In the genomic region with DNA sequence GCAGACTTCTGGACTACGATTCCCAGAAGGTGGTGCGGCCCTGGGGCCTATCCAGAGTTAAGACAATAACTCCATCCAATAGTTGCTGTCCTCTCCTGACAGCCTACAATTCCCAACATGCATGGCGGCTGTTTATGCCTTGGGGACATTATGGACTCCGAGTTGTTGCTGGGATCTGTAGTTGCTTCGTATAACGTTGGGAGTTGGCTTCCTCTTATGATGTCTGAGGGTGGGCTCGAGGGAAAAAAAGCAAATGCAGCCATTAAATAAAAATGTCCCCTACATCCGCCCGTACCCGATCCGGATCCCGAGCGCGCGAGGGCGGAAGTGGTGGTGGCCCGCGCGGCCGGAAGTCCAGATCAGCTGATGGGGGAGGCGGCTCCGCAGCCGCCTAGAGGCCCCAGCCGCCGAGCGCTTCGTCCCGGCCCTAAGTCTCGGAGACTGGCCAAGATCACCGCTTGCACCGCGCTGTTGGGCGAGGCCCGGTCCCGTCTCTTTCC, we compare ENCODE assay signal across 8 cellular contexts. TPM values are rescaled to one million over a fixed set of nuclear protein-coding genes. Genes with fewer than 3 reads are reported as not detected.
A peak's percentile ranks its signal among the peaks of the same experiment; 100 is the strongest.
DNase-seq lines count a peak whose midpoint lies in the region; FAIRE-seq and TF ChIP-seq lines count a peak whose summit lies in the region.

TSS of gene ZSWIM8 (plus strand) at position 386 of the 500 bp plus-strand sequence. CDS start 273 bp downstream, outside the sequence.

- H4K8ac ChIP-seq in neuronal stem cell (ENCODE audit: low read depth, low read length) = no peak within 1 kb of the TSS

- H3K23ac ChIP-seq in neuronal stem cell (ENCODE audit: low read depth, low read length, poor library complexity) = peak within 1 kb of the TSS; percentile 40

- H3K4ac ChIP-seq in neuronal stem cell (ENCODE audit: low read length) = no peak within 1 kb of the TSS

- H3K27ac ChIP-seq in SK-N-MC (peak within 1 kb of the TSS; percentile 57), neuronal stem cell (replicated peaks; ENCODE audit: low read length) (no peak within 1 kb of the TSS)

- H2AK5ac ChIP-seq in neuronal stem cell (ENCODE audit: low read depth, low read length) = peak within 1 kb of the TSS; percentile 63

- H3K27ac Mint-ChIP-seq in HFFc6 = peak within 1 kb of the TSS; percentile 99
- peak within 1 kb of the TSS; percentile 99 for H3K27ac Mint-ChIP-seq in activated naive CD4-positive, alpha-beta T cell treated with anti-CD3 and anti-CD28 coated beads, Interleukin-2, amount 10 ng/mL, durations not matched to agents 7 days and 5 days

- peaks cover 23% of the 10 kb centered on the region for H3K36me3 Mint-ChIP-seq in HFFc6 (ENCODE audit: low read depth)
- H3K36me3 Mint-ChIP-seq in activated naive CD4-positive, alpha-beta T cell treated with anti-CD3 and anti-CD28 coated beads, Interleukin-2, amount 10 ng/mL, durations not matched to agents 7 days and 5 days = peaks cover 19% of the 10 kb centered on the region

- H3K4me3 Mint-ChIP-seq in HFFc6 = peak within 1 kb of the TSS; percentile 100
- peak within 1 kb of the TSS; percentile 94 for H3K4me3 Mint-ChIP-seq in activated naive CD4-positive, alpha-beta T cell treated with anti-CD3 and anti-CD28 coated beads, Interleukin-2, amount 10 ng/mL, durations not matched to agents 7 days and 5 days

- WGBS in neuronal stem cell (ENCODE audit: extremely low coverage in 2 of 2, insufficient read length in 2 of 2, insufficient replicate concordance in 1 of 2), 2 donors = no CpG with 5 or more reads among the region's 35 CpGs

- peaks cover 7% of the 10 kb centered on the region for H3K79me1 ChIP-seq in neuronal stem cell (ENCODE audit: low read depth, low read length)

- no peak within 1 kb of the TSS for H2BK120ac ChIP-seq in neuronal stem cell (ENCODE audit: low read depth, low read length)

- peak; percentile 92 for DNase-seq in GM04503 (ENCODE audit: low read depth)
- peak; percentile 95 for DNase-seq in HFFc6
- DNase-seq in NB4 (ENCODE audit: low read depth) = peak; percentile 97
- DNase-seq in SK-N-MC (ENCODE audit: low read depth, low spot score) = peak; percentile 74
- peak; percentile 89 for DNase-seq in activated naive CD4-positive, alpha-beta T cell treated with anti-CD3 and anti-CD28 coated beads, Interleukin-2, amount 10 ng/mL, durations not matched to agents 7 days and 5 days
- DNase-seq in frontal cortex (ENCODE audit: low spot score in 2 of 2) = peak; percentile 95 to 96
- peak; percentile 88 for DNase-seq in neuronal stem cell (ENCODE audit: low spot score)

- no peak within 1 kb of the TSS for H2BK15ac ChIP-seq in neuronal stem cell (ENCODE audit: low read length)

- peaks cover 4% of the 10 kb centered on the region; the same call in 1 of the 2 replicates for H3K27me3 Mint-ChIP-seq in HFFc6 (ENCODE audit: insufficient read depth)
- no peaks in the 10 kb centered on the region for H3K27me3 Mint-ChIP-seq in activated naive CD4-positive, alpha-beta T cell treated with anti-CD3 and anti-CD28 coated beads, Interleukin-2, amount 10 ng/mL, durations not matched to agents 7 days and 5 days

- H3K4me3 ChIP-seq in NB4 (ENCODE audit: low read depth, low read length) = peak within 1 kb of the TSS; percentile 76
- peak within 1 kb of the TSS; percentile 82 for H3K4me3 ChIP-seq in SK-N-MC
- H3K4me3 ChIP-seq in neuronal stem cell (ENCODE audit: low read length in 2 of 2) = peak within 1 kb of the TSS; percentile 51 to 84

- peak within 1 kb of the TSS; percentile 40 for H3K18ac ChIP-seq in neuronal stem cell (ENCODE audit: low read length)

- H4K91ac ChIP-seq in neuronal stem cell (ENCODE audit: low read depth, low read length, poor library complexity) = no peak within 1 kb of the TSS

- H3K27me3 ChIP-seq in neuronal stem cell (ENCODE audit: control insufficient read depth in 3 of 3, insufficient read depth in 3 of 3, low read depth in 1 of 3, low read length in 3 of 3) = no peaks in the 10 kb centered on the region

- no peak within 1 kb of the TSS for H3K14ac ChIP-seq in neuronal stem cell (ENCODE audit: low read length)

- H2BK12ac ChIP-seq in neuronal stem cell (ENCODE audit: low read length) = no peak within 1 kb of the TSS

- H3K4me1 Mint-ChIP-seq in HFFc6 (ENCODE audit: low read depth) = peaks cover 41% of the 10 kb centered on the region
- H3K4me1 Mint-ChIP-seq in activated naive CD4-positive, alpha-beta T cell treated with anti-CD3 and anti-CD28 coated beads, Interleukin-2, amount 10 ng/mL, durations not matched to agents 7 days and 5 days = peaks cover 64% of the 10 kb centered on the region

- H2AFZ ChIP-seq in neuronal stem cell (ENCODE audit: low read length) = peak within 1 kb of the TSS; percentile 73

- H3K36me3 ChIP-seq in SK-N-MC (ENCODE audit: insufficient read depth, low read length) (no peaks in the 10 kb centered on the region; the same call in 1 of the 2 replicates), neuronal stem cell (replicated peaks in 1 of 2; ENCODE audit: control insufficient read depth in 2 of 2, insufficient read depth in 2 of 2, low read length in 2 of 2) (peaks cover 13 to 30% of the 10 kb centered on the region in 2 donors)

- no peak within 1 kb of the TSS for H2BK5ac ChIP-seq in neuronal stem cell (ENCODE audit: low read length)

- peak; percentile 34 for TF ChIP-seq POLR2A in NB4 (IDR thresholded peaks at IDR 0.05; ENCODE audit: extremely low read depth, insufficient read length)

- no peak for FAIRE-seq in frontal cortex (lab: Jason Lieb, UNC)

- H3K9me3 Mint-ChIP-seq in HFFc6 = no peaks in the 10 kb centered on the region
- H3K9me3 Mint-ChIP-seq in activated naive CD4-positive, alpha-beta T cell treated with anti-CD3 and anti-CD28 coated beads, Interleukin-2, amount 10 ng/mL, durations not matched to agents 7 days and 5 days = no peaks in the 10 kb centered on the region

- peak within 1 kb of the TSS; percentile 89 for H3K4me2 ChIP-seq in neuronal stem cell (ENCODE audit: insufficient read depth, low read length, poor library complexity, severe bottlenecking)

- H3K9me3 ChIP-seq in SK-N-MC (ENCODE audit: low read depth, low read length) = no peaks in the 10 kb centered on the region
- H3K9me3 ChIP-seq in neuronal stem cell (replicated peaks in 1 of 2; ENCODE audit: control insufficient read depth in 2 of 2, insufficient read depth in 1 of 2, low read depth in 1 of 2, low read length in 2 of 2) = no peaks in the 10 kb centered on the region

- peak within 1 kb of the TSS; percentile 76 for H3K9ac ChIP-seq in SK-N-MC (ENCODE audit: insufficient read length)
- H3K9ac ChIP-seq in neuronal stem cell (ENCODE audit: low read depth, low read length, poor library complexity) = peak within 1 kb of the TSS; percentile 83

- no peak for TF ChIP-seq CTCF in HFFc6 (IDR thresholded peaks at IDR 0.05)
- TF ChIP-seq CTCF in NB4 (IDR thresholded peaks at IDR 0.05; ENCODE audit: low read depth, low read length) = no peak
- TF ChIP-seq CTCF in subcutaneous adipose tissue (IDR thresholded peaks at IDR 0.05; ENCODE audit: low read depth) = no peak

- CTCF ChIA-PET in activated naive CD4-positive, alpha-beta T cell treated with anti-CD3 and anti-CD28 coated beads, Interleukin-2, amount 10 ng/mL, durations not matched to agents 7 days and 5 days (lab: Charles Lee) = interaction anchor here (1.1 to 1.4 kb wide), 2 partner anchors 14 to 26 kb away, joined by 3 to 7 read pairs; a partner anchor contains a TSS

- H3K4me1 ChIP-seq in neuronal stem cell (ENCODE audit: control insufficient read depth in 2 of 2, insufficient read depth in 1 of 2, low read depth in 1 of 2, low read length in 2 of 2) = peaks cover 8 to 12% of the 10 kb centered on the region in 2 donors

RNA-seq across cellular contexts. Expression of gene ZSWIM8, which starts in this region (rescaled TPM):
- total RNA-seq in HFFc6 (2021; fragmentation: NEBNext Ultra II Directional; extraction: Animal tissue kit (Norgen Biotek cat#: 25700)) = 10 to 100 TPM; 47.2 to 62.6 (median 55.3) TPM
- total RNA-seq in frontal cortex = 31.8 TPM
- polyA plus RNA-seq in neuronal stem cell (2013, experiment 1 of 2) = 39.1 TPM
- polyA plus RNA-seq in neuronal stem cell (2013, experiment 2 of 2) = 45.8 TPM
- total RNA-seq in subcutaneous adipose tissue = 100 to 1,000 TPM in 1 of 4 donors, 10 to 100 TPM in 3; 62.2 to 134 (median 63.3) TPM
